In the genomic region with DNA sequence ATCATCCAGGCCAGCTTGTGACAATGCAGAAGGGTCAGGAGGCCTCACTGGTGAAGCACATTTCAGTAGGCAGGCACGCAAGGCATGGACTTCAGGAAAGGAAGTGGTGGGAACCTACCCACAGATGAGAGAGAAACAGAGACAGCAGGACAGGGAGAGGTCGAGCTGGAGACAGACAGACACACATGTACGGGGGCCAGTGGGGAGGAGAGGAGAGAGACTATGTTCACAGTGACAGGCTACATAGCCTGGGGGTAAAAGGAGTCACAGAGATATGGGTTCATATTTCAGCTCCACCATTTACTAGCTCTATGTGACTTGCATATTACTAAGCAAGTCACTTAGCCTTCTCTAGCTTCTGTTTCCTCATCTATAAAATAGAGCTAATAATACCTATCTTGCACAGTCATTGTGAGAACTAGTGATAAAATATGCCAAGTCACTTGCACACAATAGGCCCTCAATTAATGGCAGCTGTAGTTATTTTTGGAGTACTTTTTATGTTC, we compare ENCODE assay signal across 10 cellular contexts.
DNase-seq lines count a peak whose midpoint lies in the region; ATAC-seq and TF ChIP-seq lines count a peak whose summit lies in the region.
"Had no signal": no experiment of that assay in that cellular context is flagged by ENCODE, and none has a peak within 500 bp of the region (broad histone marks: within the 10 kb centered on the region; RNA-seq: fewer than 3 reads in every experiment).

No MANE protein-coding gene starts in this region.

- intact Hi-C loops in activated CD4-positive, alpha-beta T cell treated with anti-CD3 and anti-CD28 coated beads, Interleukin-2, amount 10 ng/mL, durations not matched to agents 24 days and 14 days (cut with micrococcal nuclease) = loop anchor here (2.0 kb wide), 2 partner anchors 15 to 19 kb away; no protein-coding TSS in a partner anchor
- intact Hi-C loops in PC-3 (cut with micrococcal nuclease) = loop anchor here (1.0 kb wide), 2 partner anchors 18 to 35 kb away; no protein-coding TSS in a partner anchor

- peaks cover 45% of the 10 kb centered on the region for H3K4me1 ChIP-seq in PC-3 (ENCODE audit: insufficient read depth, low read length)

- CTCF ChIA-PET in PC-3 (lab: Charles Lee) = interaction anchor here (0.6 to 1.6 kb wide), 5 partner anchors 18 to 503 kb away, joined by 3 read pairs; no protein-coding TSS in a partner anchor

- H3K4me3 ChIP-seq in PC-3 (ENCODE audit: low read length) = no peak overlapping the region

- H3K27ac Mint-ChIP-seq in activated CD4-positive, alpha-beta T cell treated with anti-CD3 and anti-CD28 coated beads, Interleukin-2, amount 10 ng/mL, durations not matched to agents 24 days and 14 days = peak overlapping the region; percentile 81
- peak overlapping the region; percentile 54 for H3K27ac Mint-ChIP-seq in stimulated activated effector memory CD8-positive, alpha-beta T cell treated with anti-CD3 and anti-CD28 coated beads, Interleukin-12 subunit alpha, Interleukin-12 subunit beta, amount 100 ng/mL, for 72 hours
- H3K27ac Mint-ChIP-seq: immature natural killer cell had no signal

- no peaks in the 10 kb centered on the region for H3K27me3 Mint-ChIP-seq in activated CD4-positive, alpha-beta T cell treated with anti-CD3 and anti-CD28 coated beads, Interleukin-2, amount 10 ng/mL, durations not matched to agents 24 days and 14 days

- no peaks in the 10 kb centered on the region for H3K36me3 ChIP-seq in PC-3 (ENCODE audit: low read depth, low read length)

- peak overlapping the region; percentile 47 for H3K4me2 ChIP-seq in PC-3 (ENCODE audit: low read length)

- H3K9me3 ChIP-seq in PC-3 (ENCODE audit: low read length) = no peaks in the 10 kb centered on the region

- peaks cover 20% of the 10 kb centered on the region for H3F3A ChIP-seq in PC-3 (ENCODE audit: low read length, unreplicated experiment)

- DNase-seq in activated CD4-positive, alpha-beta T cell treated with anti-CD3 and anti-CD28 coated beads, Interleukin-2, amount 10 ng/mL, durations not matched to agents 24 days and 14 days = peak; percentile 73
- DNase-seq in activated CD4-positive, alpha-beta T cell treated with anti-CD3 and anti-CD28 coated beads for 4 hours = no peak
- DNase-seq in PC-3 (peak; percentile 98), NCI-H2196 treated with DMSO at 0.1 percent for 48 hours (lab: John Stamatoyannopoulos, UW; ENCODE audit: unreplicated experiment) (no peak), NCI-H1105 (lab: John Stamatoyannopoulos, UW) (no peak), NCI-H748 (lab: John Stamatoyannopoulos, UW; ENCODE audit: unreplicated experiment) (no peak)
- DNase-seq in stimulated activated effector memory CD8-positive, alpha-beta T cell treated with anti-CD3 and anti-CD28 coated beads, Interleukin-12 subunit alpha, Interleukin-12 subunit beta, amount 100 ng/mL, for 72 hours (ENCODE audit: low spot score in 2 of 2) = peak in 1 of 2 donors; percentile 61
- DNase-seq: immature natural killer cell, SHP77 had no signal

- H3K9ac ChIP-seq in PC-3 (ENCODE audit: low read length) = peak overlapping the region; percentile 90

- peaks cover 4% of the 10 kb centered on the region for H3K36me3 Mint-ChIP-seq in activated CD4-positive, alpha-beta T cell treated with anti-CD3 and anti-CD28 coated beads, Interleukin-2, amount 10 ng/mL, durations not matched to agents 24 days and 14 days (ENCODE audit: low read depth)
- no peaks in the 10 kb centered on the region for H3K36me3 Mint-ChIP-seq in stimulated activated effector memory CD8-positive, alpha-beta T cell treated with anti-CD3 and anti-CD28 coated beads, Interleukin-12 subunit alpha, Interleukin-12 subunit beta, amount 100 ng/mL, for 72 hours
- H3K36me3 Mint-ChIP-seq: immature natural killer cell had no signal

- BruUV-seq in PC-3 (replicated peaks; lab: Mats Ljungman, UMichigan) = no TSS peak

- no peaks in the 10 kb centered on the region for H4K20me1 ChIP-seq in PC-3 (ENCODE audit: low read length)

- 0 out of 2 replicates have a peak, but pooled peaks cover 4% of the 10 kb centered on the region for H3K79me2 ChIP-seq in PC-3 (ENCODE audit: low read length)

- ATAC-seq in HG02798 (IDR thresholded peaks at IDR 0.05; ENCODE audit: poor library complexity, unreplicated experiment) (peak; percentile 58), PC-3 (peak; percentile 92)
- ATAC-seq in stimulated activated effector memory CD8-positive, alpha-beta T cell treated with anti-CD3 and anti-CD28 coated beads, Interleukin-12 subunit alpha, Interleukin-12 subunit beta, amount 100 ng/mL, for 72 hours = peak; percentile 82

- peak overlapping the region; percentile 30 for H3K4me3 Mint-ChIP-seq in activated CD4-positive, alpha-beta T cell treated with anti-CD3 and anti-CD28 coated beads, Interleukin-2, amount 10 ng/mL, durations not matched to agents 24 days and 14 days
- H3K4me3 Mint-ChIP-seq in stimulated activated effector memory CD8-positive, alpha-beta T cell treated with anti-CD3 and anti-CD28 coated beads, Interleukin-12 subunit alpha, Interleukin-12 subunit beta, amount 100 ng/mL, for 72 hours = peak overlapping the region; percentile 14
- H3K4me3 Mint-ChIP-seq: immature natural killer cell had no signal

- no peak for TF ChIP-seq CTCF in PC-3 (conservative IDR thresholded peaks at IDR 0.05; ENCODE audit: low read depth, low read length)

- POLR2A ChIA-PET in PC-3 (lab: Charles Lee; ENCODE audit: unreplicated experiment) = interaction anchor here (0.5 to 2.0 kb wide), 9 partner anchors 14 to 219 kb away, joined by 3 to 29 read pairs (median 5); partner anchors contain the start of genes FUT8 and MAX

- no peaks in the 10 kb centered on the region for H3K27me3 ChIP-seq in PC-3 (ENCODE audit: low read length)

- no peaks in the 10 kb centered on the region for H3K9me2 ChIP-seq in PC-3 (replicated peaks; ENCODE audit: low read length)

- H2AFZ ChIP-seq in PC-3 (ENCODE audit: low read length) = peak overlapping the region; percentile 23

- peak overlapping the region; percentile 99 for H3K27ac ChIP-seq in PC-3 (ENCODE audit: low read length)

- H3K9me3 Mint-ChIP-seq in activated CD4-positive, alpha-beta T cell treated with anti-CD3 and anti-CD28 coated beads, Interleukin-2, amount 10 ng/mL, durations not matched to agents 24 days and 14 days = peaks cover 8% of the 10 kb centered on the region
- no peaks in the 10 kb centered on the region for H3K9me3 Mint-ChIP-seq in stimulated activated effector memory CD8-positive, alpha-beta T cell treated with anti-CD3 and anti-CD28 coated beads, Interleukin-12 subunit alpha, Interleukin-12 subunit beta, amount 100 ng/mL, for 72 hours
- H3K9me3 Mint-ChIP-seq: immature natural killer cell had no signal

- H3K4me1 Mint-ChIP-seq in activated CD4-positive, alpha-beta T cell treated with anti-CD3 and anti-CD28 coated beads, Interleukin-2, amount 10 ng/mL, durations not matched to agents 24 days and 14 days = peaks cover 48% of the 10 kb centered on the region
- H3K4me1 Mint-ChIP-seq in stimulated activated effector memory CD8-positive, alpha-beta T cell treated with anti-CD3 and anti-CD28 coated beads, Interleukin-12 subunit alpha, Interleukin-12 subunit beta, amount 100 ng/mL, for 72 hours = peaks cover 7% of the 10 kb centered on the region

Comparison
In these comparisons a context has a peak if more than half of its experiments do, and no peak if none do; other contexts are left out.
1. DNase-seq: peak in activated CD4-positive, alpha-beta T cell treated with anti-CD3 and anti-CD28 coated beads, Interleukin-2, amount 10 ng/mL, durations not matched to agents 24 days and 14 days (single experiment) and PC-3 (single experiment); none in activated CD4-positive, alpha-beta T cell treated with anti-CD3 and anti-CD28 coated beads for 4 hours (0 of 2), NCI-H2196 treated with DMSO at 0.1 percent for 48 hours (single experiment), NCI-H1105 (single experiment) and NCI-H748 (single experiment).
2. Peak in every context shown above with its lines, with median percentiles within 50 percentile points of each other: ATAC-seq.